Comparison of ENCODE assay signal across 9 cellular contexts in the genomic region with DNA sequence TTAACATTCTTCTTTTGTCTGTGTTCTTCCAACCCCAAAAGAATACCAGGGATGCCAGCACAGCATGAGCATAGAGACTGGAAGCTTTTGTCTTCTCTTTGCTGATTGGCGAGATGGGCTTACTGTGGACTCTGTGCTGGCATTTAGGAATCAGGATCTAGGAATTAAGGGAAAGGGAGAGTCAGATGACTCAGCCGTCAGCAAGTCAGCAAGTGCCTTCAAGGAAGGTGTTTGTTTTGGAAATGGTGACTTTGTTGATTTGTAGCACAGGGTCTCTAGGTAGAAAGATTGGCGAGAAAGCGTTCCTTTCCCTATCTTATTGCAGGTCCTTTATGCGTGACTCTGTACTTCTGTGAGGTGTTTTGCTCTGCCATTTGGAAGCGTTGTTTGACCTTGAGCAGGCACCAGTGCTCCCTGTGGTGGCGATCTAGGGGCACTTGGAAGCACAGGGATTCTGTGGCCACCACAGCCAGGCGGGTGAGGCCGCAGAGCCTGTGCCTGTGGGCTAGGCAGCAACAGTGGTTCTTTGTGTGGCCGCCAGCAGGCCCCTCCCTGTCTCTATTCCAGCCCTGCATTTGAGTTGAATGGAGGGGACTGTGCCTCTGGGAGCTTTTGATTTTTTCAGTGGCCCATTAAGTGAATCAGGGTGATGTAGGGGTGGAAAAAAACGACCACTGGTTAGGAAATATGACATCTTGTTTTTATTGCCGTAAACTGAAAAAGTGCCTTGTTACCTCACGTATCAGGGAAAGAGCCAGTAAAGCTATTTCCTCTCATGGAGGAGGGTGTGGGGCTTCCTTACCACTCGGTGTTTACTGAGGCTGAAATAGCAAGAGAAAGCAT. TPM values are rescaled to one million over a fixed set of nuclear protein-coding genes. Genes with fewer than 3 reads are reported as not detected.
DNase-seq lines count a peak whose midpoint lies in the region; ATAC-seq, FAIRE-seq and TF ChIP-seq lines count a peak whose summit lies in the region.
"Had no signal": no experiment of that assay in that cellular context is flagged by ENCODE, and none has a peak within 500 bp of the region (broad histone marks: within the 10 kb centered on the region; RNA-seq: fewer than 3 reads in every experiment).

No MANE protein-coding gene starts in this region.

- H3K9ac ChIP-seq in HUES6 (ENCODE audit: low read length) (peak overlapping the region; percentile 81), keratinocyte (ENCODE audit: control insufficient read depth, extremely low read depth, insufficient read depth, low read length) (no peak overlapping the region)

- H3K27me3 ChIP-seq in HUES6 (ENCODE audit: control insufficient read depth, insufficient read depth, low read length) (no peaks in the 10 kb centered on the region), keratinocyte (ENCODE audit: control insufficient read depth, extremely low read depth, insufficient read depth, low read length) (no peaks in the 10 kb centered on the region), stomach (no peaks in the 10 kb centered on the region), body of pancreas (no peaks in the 10 kb centered on the region)

- TF ChIP-seq CTCF in keratinocyte (optimal IDR thresholded peaks at IDR 0.05 in 1 of 3, IDR thresholded peaks at IDR 0.05 in 1 of 3, conservative IDR thresholded peaks at IDR 0.05 in 1 of 3; ENCODE audit: extremely low read depth in 1 of 3, insufficient read depth in 2 of 3, low read length in 3 of 3), result no peak
- TF ChIP-seq CTCF in stomach (IDR thresholded peaks at IDR 0.05), result no peak
- no peak for TF ChIP-seq CTCF in body of pancreas (IDR thresholded peaks at IDR 0.05)

- no peak for TF ChIP-seq POLR2A in stomach (IDR thresholded peaks at IDR 0.05)
- no peak for TF ChIP-seq POLR2A in body of pancreas (IDR thresholded peaks at IDR 0.05)

- no peaks in the 10 kb centered on the region for H3K79me2 ChIP-seq in keratinocyte (ENCODE audit: control insufficient read depth, insufficient read depth, low read length)

- H3K27ac ChIP-seq in HUES6 (ENCODE audit: low read depth, low read length) (peak overlapping the region; percentile 86), keratinocyte (ENCODE audit: control insufficient read depth, insufficient read depth, low read length) (no peak overlapping the region), stomach (peak overlapping the region; percentile 66 to 84 (median 75)), body of pancreas (no peak overlapping the region)
- H3K27ac ChIP-seq: thoracic aorta had no signal

- dilution Hi-C loops in keratinocyte (cut with MboI; ENCODE audit: extremely low pct_ligation_motif_present, low sequenced_read_pairs), result no loop called here

- peak; percentile 42 to 65 for DNase-seq in dermis microvascular lymphatic vessel endothelial cell (ENCODE audit: low read depth in 2 of 2)
- DNase-seq in keratinocyte (ENCODE audit: low read depth, low spot score), result no peak
- peak; percentile 51 for DNase-seq in stomach
- DNase-seq in body of pancreas, result no peak
- DNase-seq in T-helper 2 cell, result no peak
- no peak for DNase-seq in NCI-H187 treated with DMSO at 0.1 percent for 48 hours (lab: John Stamatoyannopoulos, UW)

- peak; percentile 17 for FAIRE-seq in keratinocyte (lab: Jason Lieb, UNC)

- no peak for TF ChIP-seq EP300 in stomach (IDR thresholded peaks at IDR 0.05)

- H3K9me1 ChIP-seq in keratinocyte (ENCODE audit: control insufficient read depth, extremely low read depth, insufficient read depth, low read length), result no peaks in the 10 kb centered on the region

- H3K36me3 ChIP-seq in HUES6 (ENCODE audit: control insufficient read depth, insufficient read depth, low read length) (peaks cover 81% of the 10 kb centered on the region), keratinocyte (ENCODE audit: control insufficient read depth in 2 of 2, extremely low read depth in 1 of 2, insufficient read depth in 2 of 2, low read length in 2 of 2) (peaks cover 26 to 47% of the 10 kb centered on the region in 2 experiments), stomach (peaks cover 48 to 100% (median 97%) of the 10 kb centered on the region in 4 donors), body of pancreas (replicated peaks in 1 of 2; ENCODE audit: insufficient read depth in 1 of 2, low read depth in 2 of 2) (peaks cover 9 to 33% of the 10 kb centered on the region in 2 donors)

- WGBS in stomach, 5 donors, result 42 to 68% (median 50%) methylated on average over 13 to 14 of the region's 14 CpGs
- 80 to 86% methylated on average over 13 to 14 of the region's 14 CpGs for WGBS in body of pancreas, 2 donors

- H3K4me3 ChIP-seq in HUES6 (ENCODE audit: low read depth, low read length) (peak overlapping the region; percentile 11; the same call in 1 of the 2 replicates), keratinocyte (ENCODE audit: control insufficient read depth in 2 of 3, extremely low read depth in 1 of 3, insufficient read depth in 2 of 3, low read depth in 1 of 3, low read length in 3 of 3) (no peak overlapping the region), stomach (no peak overlapping the region), body of pancreas (no peak overlapping the region)
- H3K4me3 ChIP-seq: thoracic aorta had no signal

- no peak overlapping the region for H2AFZ ChIP-seq in keratinocyte (ENCODE audit: control insufficient read depth, low read length)

- ATAC-seq in body of pancreas, result no peak
- no peak for ATAC-seq in GM21528 (IDR thresholded peaks at IDR 0.05; ENCODE audit: low FRiP score, unreplicated experiment)

- H3K9me3 ChIP-seq in HUES6 (ENCODE audit: control insufficient read depth, insufficient read depth, low read depth, low read length) (no peaks in the 10 kb centered on the region), keratinocyte (ENCODE audit: control insufficient read depth, low read depth, low read length) (no peaks in the 10 kb centered on the region), stomach (no peaks in the 10 kb centered on the region), body of pancreas (no peaks in the 10 kb centered on the region)
- H3K9me3 ChIP-seq: thoracic aorta had no signal

- H3K4me1 ChIP-seq in HUES6 (ENCODE audit: control insufficient read depth, insufficient read depth, low read length), result peaks cover 36% of the 10 kb centered on the region
- H3K4me1 ChIP-seq in keratinocyte (ENCODE audit: control insufficient read depth, extremely low read depth, insufficient read depth, low read length), result no peaks in the 10 kb centered on the region
- H3K4me1 ChIP-seq in stomach, result peaks cover 16 to 26% (median 21%) of the 10 kb centered on the region in 4 donors
- no peaks in the 10 kb centered on the region for H3K4me1 ChIP-seq in body of pancreas

- H4K20me1 ChIP-seq in keratinocyte (ENCODE audit: control insufficient read depth, extremely low read depth, insufficient read depth, low read length), result no peaks in the 10 kb centered on the region

- intact Hi-C loops in stomach (cut with DNase I; ENCODE audit: low total_unique reads), result no loop called here
- intact Hi-C loops in body of pancreas (cut with DNase I), result no loop called here

- H3K4me2 ChIP-seq in keratinocyte (ENCODE audit: control insufficient read depth, extremely low read depth, insufficient read depth, low read depth, low read length), result no peak overlapping the region

RNA-seq across cellular contexts. Expression of a gene that starts 19.0 kb away (rescaled TPM):
- total RNA-seq in dermis microvascular lymphatic vessel endothelial cell (5.6 and 8.6 TPM in 2 replicates), stomach (10 to 100 TPM; 17.1 to 83.0 (median 29.2) TPM), body of pancreas (10 to 100 TPM; 12.5 to 20.2 TPM)
- polyA plus RNA-seq in keratinocyte (9.7 to 17.2 TPM (median 16.6 TPM) in 3 replicates), stomach (1 to 10 TPM; 5.7 to 9.4 (median 6.0) TPM)
- polyA plus RNA-seq in keratinocyte (2011; ENCODE audit: low read depth), result 7.9 TPM
- 6.9 and 12.3 TPM in 2 replicates for polyA plus RNA-seq in keratinocyte (2011; cell fraction: cytosol; rRNA removed)
- 30.7 and 33.9 TPM in 2 replicates for polyA plus RNA-seq in keratinocyte (2011; cell fraction: nucleus; rRNA removed)
- polyA plus RNA-seq in keratinocyte (2012; ENCODE audit: low replicate concordance), result 8.4 and 10.9 TPM in 2 replicates
- polyA minus RNA-seq in keratinocyte, result 9.2 to 12.9 TPM (median 9.8 TPM) in 3 replicates
- polyA minus RNA-seq in keratinocyte (2011; cell fraction: cytosol; rRNA and poly(A)+ RNA removed), result 10.7 TPM
- 9.7 and 21.3 TPM in 2 replicates for polyA minus RNA-seq in keratinocyte (2011; cell fraction: nucleus; rRNA and poly(A)+ RNA removed)

Comparison
In these comparisons a context has a peak if more than half of its experiments do, and no peak if none do; other contexts are left out.
1. H3K27ac ChIP-seq: peak in HUES6 (single experiment) and stomach (5 of 5); none in keratinocyte (single experiment) and body of pancreas (0 of 4).
2. DNase-seq: peak in dermis microvascular lymphatic vessel endothelial cell (2 of 2) and stomach (single experiment); none in keratinocyte (single experiment), body of pancreas (0 of 4), T-helper 2 cell (0 of 5) and NCI-H187 treated with DMSO at 0.1 percent for 48 hours (single experiment).